Comparison of ENCODE assay signal across 9 cellular contexts in the genomic region with DNA sequence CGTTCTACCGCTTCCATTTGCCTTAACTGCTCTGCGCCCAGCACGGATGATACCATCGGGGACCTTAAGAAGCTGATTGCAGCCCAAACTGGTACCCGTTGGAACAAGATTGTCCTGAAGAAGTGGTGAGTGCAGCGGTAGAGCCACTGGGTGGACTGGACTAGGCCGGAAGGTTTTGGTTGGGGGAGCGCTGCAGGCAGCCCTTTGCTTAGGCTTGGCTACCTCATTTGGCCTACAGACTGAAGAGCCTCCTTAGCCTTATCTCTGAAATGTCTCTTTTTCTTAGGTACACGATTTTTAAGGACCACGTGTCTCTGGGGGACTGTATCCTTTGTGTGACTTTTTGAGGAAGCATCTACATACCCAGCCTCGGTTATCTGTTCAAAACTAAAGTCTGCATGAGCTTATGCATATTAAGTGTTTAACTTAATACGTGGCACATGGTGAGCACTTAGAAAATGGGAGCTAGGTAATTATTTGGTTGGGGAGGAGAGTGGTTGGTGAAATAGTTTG. TPM values are rescaled to one million over a fixed set of nuclear protein-coding genes. Genes with fewer than 3 reads are reported as not detected.
DNase-seq lines count a peak whose midpoint lies in the region; ATAC-seq, FAIRE-seq and TF ChIP-seq lines count a peak whose summit lies in the region.
"Had no signal": no experiment of that assay in that cellular context is flagged by ENCODE, and none has a peak within 500 bp of the region (broad histone marks: within the 10 kb centered on the region; RNA-seq: fewer than 3 reads in every experiment).

No MANE protein-coding gene starts in this region.

- peaks cover 16% of the 10 kb centered on the region for H3K79me1 ChIP-seq in mesendoderm (ENCODE audit: low read length)

- ATAC-seq in Right ventricle myocardium inferior, result no peak
- no peak for ATAC-seq in GM12878
- ATAC-seq in GM18861 (IDR thresholded peaks at IDR 0.05; ENCODE audit: unreplicated experiment), result no peak
- ATAC-seq in body of pancreas, result no peak

- peaks cover 15% of the 10 kb centered on the region for H3K36me3 ChIP-seq in left ventricle myocardium inferior
- H3K36me3 ChIP-seq in GM12878 (ENCODE audit: control insufficient read depth in 2 of 2, insufficient read depth in 2 of 2, low read length in 1 of 2), result peaks cover 0 to 3% of the 10 kb centered on the region in 2 experiments; a peak in 2 of 4 replicates
- H3K36me3 ChIP-seq in mesendoderm (ENCODE audit: control insufficient read depth, insufficient read depth, low read length), result peaks cover 3% of the 10 kb centered on the region
- H3K36me3 ChIP-seq in vagina, result peaks cover 0 to 14% of the 10 kb centered on the region in 2 donors
- no peaks in the 10 kb centered on the region for H3K36me3 ChIP-seq in body of pancreas (replicated peaks in 1 of 2; ENCODE audit: insufficient read depth in 1 of 2, low read depth in 2 of 2)

- SMC1A ChIA-PET in GM12878 (lab: Charles Lee; ENCODE audit: uncharacterized antibody, unreplicated experiment), result no interaction called here

- POLR2A ChIA-PET in GM12878 (lab: Charles Lee), result interaction anchor here (0.6 to 1.3 kb wide), 2 partner anchors 12 to 367 kb away, joined by 3 to 4 read pairs; no protein-coding TSS in a partner anchor

- intact Hi-C loops in left ventricle myocardium inferior (cut with micrococcal nuclease), result no loop called here
- intact Hi-C loops in Right ventricle myocardium inferior (cut with DNase I), result no loop called here
- intact Hi-C loops in GM12878 (cut with micrococcal nuclease; ENCODE audit: unreplicated experiment), result no loop called here
- intact Hi-C loops in vagina (cut with DNase I), result no loop called here
- intact Hi-C loops in body of pancreas (cut with DNase I), result no loop called here

- H3K4ac ChIP-seq in mesendoderm (ENCODE audit: low read depth, low read length), result no peak overlapping the region

- no peak for TF ChIP-seq EP300 in GM12878 (IDR thresholded peaks at IDR 0.05; ENCODE audit: borderline replicate concordance in 1 of 2, control insufficient read depth in 1 of 2, low read depth in 2 of 2, low read length in 2 of 2)

- BruUV-seq in GM12878 (replicated peaks; lab: Mats Ljungman, UMichigan), result no TSS peak

- no peaks in the 10 kb centered on the region for H3K9me3 ChIP-seq in left ventricle myocardium inferior (replicated peaks)
- no peaks in the 10 kb centered on the region for H3K9me3 ChIP-seq in GM12878 (replicated peaks; ENCODE audit: control insufficient read depth, insufficient read depth, low read length)
- no peaks in the 10 kb centered on the region for H3K9me3 ChIP-seq in vagina
- H3K9me3 ChIP-seq in body of pancreas, result no peaks in the 10 kb centered on the region

- TF ChIP-seq CTCF in left ventricle myocardium inferior (IDR thresholded peaks at IDR 0.05; ENCODE audit: borderline replicate concordance) (no peak), GM12878 (IDR thresholded peaks at IDR 0.05 in 2 of 3, conservative IDR thresholded peaks at IDR 0.05 in 1 of 3; ENCODE audit: control insufficient read depth in 2 of 3, extremely low read depth in 1 of 3, insufficient read depth in 1 of 3, low read depth in 3 of 3, low read length in 3 of 3) (no peak), vagina (IDR thresholded peaks at IDR 0.05) (no peak), body of pancreas (IDR thresholded peaks at IDR 0.05) (no peak)

- no peak overlapping the region for H2BK15ac ChIP-seq in mesendoderm (replicated peaks; ENCODE audit: low read depth)

- no peak overlapping the region for H2AFZ ChIP-seq in GM12878 (ENCODE audit: control insufficient read depth, low read depth, low read length)

- H4K20me1 ChIP-seq in GM12878 (ENCODE audit: control insufficient read depth, insufficient read depth), result no peaks in the 10 kb centered on the region

- H2BK5ac ChIP-seq in mesendoderm (ENCODE audit: low read length), result no peak overlapping the region

- H4K5ac ChIP-seq in mesendoderm (ENCODE audit: low read length), result no peak overlapping the region

- RAD21 ChIA-PET in GM12878 (lab: Charles Lee; ENCODE audit: unreplicated experiment), result no interaction called here

- no peak overlapping the region for H2BK120ac ChIP-seq in mesendoderm (ENCODE audit: low read depth, low read length)

- H3K4me2 ChIP-seq in GM12878 (ENCODE audit: control insufficient read depth, insufficient read depth) (peak overlapping the region; percentile 95), mesendoderm (ENCODE audit: low read length) (peak overlapping the region; percentile 90)

- H3K18ac ChIP-seq in mesendoderm (ENCODE audit: low read length), result no peak overlapping the region

- peak overlapping the region; percentile 85 for H2AK5ac ChIP-seq in mesendoderm (ENCODE audit: low read length)

- 32% methylated on average over 13 of the region's 13 CpGs for WGBS in GM12878 (ENCODE audit: insufficient coverage, insufficient replicate concordance, low lambda C conversion rate, missing lambda C conversion rate)
- 100% methylated on average over 1 of the region's 13 CpGs for WGBS in mesendoderm (ENCODE audit: extremely low coverage, insufficient coverage, low lambda C conversion rate)
- 19 to 30% methylated on average over 12 to 13 of the region's 13 CpGs for WGBS in body of pancreas, 2 donors

- H3K56ac ChIP-seq in mesendoderm (ENCODE audit: low read length), result peak overlapping the region; percentile 93

- FAIRE-seq in GM12878 (lab: Jason Lieb, UNC), result no peak

- H3K27ac ChIP-seq in left ventricle myocardium inferior (replicated peaks), result peak overlapping the region; percentile 85
- H3K27ac ChIP-seq in GM12878 (ENCODE audit: control insufficient read depth, insufficient read depth), result peak overlapping the region; percentile 63
- H3K27ac ChIP-seq in mesendoderm (ENCODE audit: low read depth, low read length), result no peak overlapping the region
- peak overlapping the region; percentile 79 for H3K27ac ChIP-seq in vagina
- no peak overlapping the region for H3K27ac ChIP-seq in body of pancreas

- H3K4me3 ChIP-seq in left ventricle myocardium inferior, result peak overlapping the region; percentile 99
- H3K4me3 ChIP-seq in GM12878, result peak overlapping the region; percentile 98
- peak overlapping the region; percentile 90 for H3K4me3 ChIP-seq in mesendoderm (ENCODE audit: low read length)
- H3K4me3 ChIP-seq in vagina, result peak overlapping the region; percentile 91
- H3K4me3 ChIP-seq in body of pancreas, result peak overlapping the region in 1 of 2 donors; percentile 81

- H4K8ac ChIP-seq in mesendoderm (ENCODE audit: low read depth, low read length), result no peak overlapping the region

- H3K23ac ChIP-seq in mesendoderm (ENCODE audit: low read length), result no peak overlapping the region

- H3K4me1 ChIP-seq in left ventricle myocardium inferior (peaks cover 38% of the 10 kb centered on the region), GM12878 (ENCODE audit: control insufficient read depth, insufficient read depth, low read length) (peaks cover 3% of the 10 kb centered on the region; the same call in 1 of the 2 replicates), mesendoderm (ENCODE audit: control insufficient read depth, low read depth, low read length) (peaks cover 4% of the 10 kb centered on the region), vagina (peaks cover 29% of the 10 kb centered on the region), body of pancreas (peaks cover 23% of the 10 kb centered on the region)

- no peak for DNase-seq in left ventricle myocardium inferior
- no peak for DNase-seq in Right ventricle myocardium inferior (ENCODE audit: missing footprints)
- no peak for DNase-seq in GM12878 (ENCODE audit: low read depth, low spot score)
- no peak for DNase-seq in mesendoderm
- no peak for DNase-seq in vagina (ENCODE audit: extremely low spot score in 2 of 2)
- no peak for DNase-seq in NCI-H748 treated with DMSO at 0.1 percent for 48 hours (lab: John Stamatoyannopoulos, UW)
- DNase-seq in body of pancreas, result no peak
- DNase-seq: SHP77 had no signal

- H3K79me2 ChIP-seq in GM12878 (ENCODE audit: control insufficient read depth, insufficient read depth, low read length), result peaks cover 19% of the 10 kb centered on the region
- H3K79me2 ChIP-seq in mesendoderm (ENCODE audit: control insufficient read depth, insufficient read depth, low read length), result peaks cover 25% of the 10 kb centered on the region

- no peak for TF ChIP-seq RAD21 in GM12878 (IDR thresholded peaks at IDR 0.05; ENCODE audit: insufficient read depth, low read depth, low read length)

- H3K27me3 ChIP-seq in left ventricle myocardium inferior (ENCODE audit: low read depth), result no peaks in the 10 kb centered on the region
- no peaks in the 10 kb centered on the region for H3K27me3 ChIP-seq in GM12878 (replicated peaks in 1 of 2; ENCODE audit: control insufficient read depth in 2 of 2, insufficient read depth in 2 of 2, low read length in 1 of 2)
- H3K27me3 ChIP-seq in mesendoderm (ENCODE audit: insufficient read depth, low read length, poor library complexity), result no peaks in the 10 kb centered on the region
- no peaks in the 10 kb centered on the region for H3K27me3 ChIP-seq in vagina
- H3K27me3 ChIP-seq in body of pancreas, result no peaks in the 10 kb centered on the region

- TF ChIP-seq POLR2A in GM12878 (IDR thresholded peaks at IDR 0.05; ENCODE audit: low read depth, low read length) (no peak), vagina (IDR thresholded peaks at IDR 0.05) (no peak), body of pancreas (IDR thresholded peaks at IDR 0.05) (no peak)

- H3K9ac ChIP-seq in GM12878 (ENCODE audit: control insufficient read depth, insufficient read depth, low read length) (peak overlapping the region; percentile 78), mesendoderm (ENCODE audit: low read length) (peak overlapping the region; percentile 79)

- CTCF ChIA-PET in GM12878 (lab: Yijun Ruan, JAX), result no interaction called here

- in situ Hi-C loops in GM12878 (cut with MboI), result no loop called here

RNA-seq across cellular contexts. Expression of a gene that starts 0.9 kb away (rescaled TPM):
- total RNA-seq in left ventricle myocardium inferior (538 TPM), Right ventricle myocardium inferior (581 TPM), GM12878 (2014; rRNA removed) (297 and 314 TPM in 2 replicates), GM12878 (2014; rRNA removed; fragmentation: Illumina TruSeq; extraction: Trizol) (292 and 299 TPM in 2 replicates), GM12878 (2021) (343 and 345 TPM in 2 replicates), vagina (269 TPM), body of pancreas (100 to 1,000 TPM; 113 to 120 TPM)
- total RNA-seq in GM12878 (2013; cell fraction: nucleolus; rRNA removed), result 18.1 and 20.5 TPM in 2 replicates
- polyA plus RNA-seq in GM12878 (2011; ENCODE audit: low read depth), result 467 TPM
- polyA plus RNA-seq in GM12878 (2011; rRNA removed) (679 and 767 TPM in 2 replicates), GM12878 (2014; fragmentation: Illumina TruSeq; extraction: Trizol) (340 and 433 TPM in 2 replicates), GM12878 (2014; fragmentation: Nextera tagmentation; extraction: Ambion mirVana) (100 to 1,000 TPM; 888 to 897 TPM), GM12878 (2014; rRNA removed) (477 and 654 TPM in 2 replicates), GM12878 (2016; fragmentation: Nextera tagmentation; extraction: Ambion mirVana) (100 to 1,000 TPM; 816 to 817 TPM)
- 751 and 930 TPM in 2 replicates for polyA plus RNA-seq in GM12878 (2011; cell fraction: cytosol; rRNA removed)
- 559 and 571 TPM in 2 replicates for polyA plus RNA-seq in GM12878 (2011; cell fraction: nucleus; rRNA removed)
- 538 and 589 TPM in 2 replicates for polyA plus RNA-seq in GM12878 (2012)
- 163 and 180 TPM in 2 replicates for polyA minus RNA-seq in GM12878 (2011; rRNA and poly(A)+ RNA removed)
- 37.7 and 58.5 TPM in 2 replicates for polyA minus RNA-seq in GM12878 (2011; cell fraction: cytosol; rRNA and poly(A)+ RNA removed)
- polyA minus RNA-seq in GM12878 (2011; cell fraction: nucleus; rRNA and poly(A)+ RNA removed), result 19.9 and 30.6 TPM in 2 replicates
- polyA plus RNA-seq in mesendoderm (2013, experiment 1 of 2), result 348 TPM
- 352 TPM for polyA plus RNA-seq in mesendoderm (2013, experiment 2 of 2)

RNA-seq across cellular contexts. Expression of a gene that starts 6.5 kb away (rescaled TPM):
- total RNA-seq in left ventricle myocardium inferior (98.4 TPM), Right ventricle myocardium inferior (89.2 TPM), GM12878 (2014; rRNA removed) (155 and 162 TPM in 2 replicates), GM12878 (2014; rRNA removed; fragmentation: Illumina TruSeq; extraction: Trizol) (35.5 and 38.8 TPM in 2 replicates), GM12878 (2021) (90.4 and 95.6 TPM in 2 replicates), vagina (73.4 TPM), body of pancreas (10 to 100 TPM; 22.7 to 27.0 TPM)
- total RNA-seq in GM12878 (2013; cell fraction: nucleolus; rRNA removed), result 38.7 and 41.8 TPM in 2 replicates
- 31.4 TPM for polyA plus RNA-seq in GM12878 (2011; ENCODE audit: low read depth)
- polyA plus RNA-seq in GM12878 (2011; rRNA removed) (26.5 and 47.3 TPM in 2 replicates), GM12878 (2014; fragmentation: Illumina TruSeq; extraction: Trizol) (5.3 and 16.0 TPM in 2 replicates), GM12878 (2014; fragmentation: Nextera tagmentation; extraction: Ambion mirVana) (1 to 10 TPM; 2.4 to 6.1 TPM), GM12878 (2014; rRNA removed) (156 and 169 TPM in 2 replicates), GM12878 (2016; fragmentation: Nextera tagmentation; extraction: Ambion mirVana) (100 to 1,000 TPM; 180 to 209 TPM)
- polyA plus RNA-seq in GM12878 (2011; cell fraction: cytosol; rRNA removed), result 70.3 and 132 TPM in 2 replicates
- polyA plus RNA-seq in GM12878 (2011; cell fraction: nucleus; rRNA removed), result 101 and 114 TPM in 2 replicates
- 44.0 and 53.8 TPM in 2 replicates for polyA plus RNA-seq in GM12878 (2012)
- polyA minus RNA-seq in GM12878 (2011; rRNA and poly(A)+ RNA removed), result 10.6 and 25.1 TPM in 2 replicates
- 17.2 and 18.3 TPM in 2 replicates for polyA minus RNA-seq in GM12878 (2011; cell fraction: cytosol; rRNA and poly(A)+ RNA removed)
- polyA minus RNA-seq in GM12878 (2011; cell fraction: nucleus; rRNA and poly(A)+ RNA removed), result 12.2 and 19.7 TPM in 2 replicates
- polyA plus RNA-seq in mesendoderm (2013, experiment 1 of 2), result 58.6 TPM
- 60.9 TPM for polyA plus RNA-seq in mesendoderm (2013, experiment 2 of 2)

RNA-seq across cellular contexts. Expression of a gene that starts 9.7 kb away (rescaled TPM):
- total RNA-seq in left ventricle myocardium inferior (10.0 TPM), Right ventricle myocardium inferior (10.4 TPM), GM12878 (2014; rRNA removed) (26.2 and 28.6 TPM in 2 replicates), GM12878 (2014; rRNA removed; fragmentation: Illumina TruSeq; extraction: Trizol) (13.1 and 13.6 TPM in 2 replicates), GM12878 (2021) (22.5 and 24.5 TPM in 2 replicates), vagina (39.8 TPM), body of pancreas (10 to 100 TPM; 16.1 to 25.4 TPM)
- 56.5 and 60.6 TPM in 2 replicates for total RNA-seq in GM12878 (2013; cell fraction: nucleolus; rRNA removed)
- polyA plus RNA-seq in GM12878 (2011; ENCODE audit: low read depth), result 12.1 TPM
- polyA plus RNA-seq in GM12878 (2011; rRNA removed) (16.5 and 22.0 TPM in 2 replicates), GM12878 (2014; fragmentation: Illumina TruSeq; extraction: Trizol) (15.6 and 17.1 TPM in 2 replicates), GM12878 (2014; fragmentation: Nextera tagmentation; extraction: Ambion mirVana) (1 to 10 TPM; 1.4 to 4.1 TPM), GM12878 (2014; rRNA removed) (35.7 and 40.0 TPM in 2 replicates), GM12878 (2016; fragmentation: Nextera tagmentation; extraction: Ambion mirVana) (10 to 100 TPM; 26.8 to 27.3 TPM)
- 31.7 and 43.2 TPM in 2 replicates for polyA plus RNA-seq in GM12878 (2011; cell fraction: cytosol; rRNA removed)
- polyA plus RNA-seq in GM12878 (2011; cell fraction: nucleus; rRNA removed), result 46.4 and 62.5 TPM in 2 replicates
- 21.0 and 21.4 TPM in 2 replicates for polyA plus RNA-seq in GM12878 (2012)
- polyA minus RNA-seq in GM12878 (2011; rRNA and poly(A)+ RNA removed), result 9.6 and 18.8 TPM in 2 replicates
- 8.5 and 11.9 TPM in 2 replicates for polyA minus RNA-seq in GM12878 (2011; cell fraction: cytosol; rRNA and poly(A)+ RNA removed)
- polyA minus RNA-seq in GM12878 (2011; cell fraction: nucleus; rRNA and poly(A)+ RNA removed), result 19.5 and 35.9 TPM in 2 replicates
- 22.9 TPM for polyA plus RNA-seq in mesendoderm (2013, experiment 1 of 2)
- polyA plus RNA-seq in mesendoderm (2013, experiment 2 of 2), result 23.8 TPM

Comparison
In these comparisons a context has a peak if more than half of its experiments do, and no peak if none do; other contexts are left out.
1. H3K27ac ChIP-seq: peak in left ventricle myocardium inferior (single experiment), GM12878 (single experiment) and vagina (single experiment); none in mesendoderm (single experiment) and body of pancreas (0 of 4).